Comparison of ENCODE assay signal across 13 cellular contexts in the genomic region with DNA sequence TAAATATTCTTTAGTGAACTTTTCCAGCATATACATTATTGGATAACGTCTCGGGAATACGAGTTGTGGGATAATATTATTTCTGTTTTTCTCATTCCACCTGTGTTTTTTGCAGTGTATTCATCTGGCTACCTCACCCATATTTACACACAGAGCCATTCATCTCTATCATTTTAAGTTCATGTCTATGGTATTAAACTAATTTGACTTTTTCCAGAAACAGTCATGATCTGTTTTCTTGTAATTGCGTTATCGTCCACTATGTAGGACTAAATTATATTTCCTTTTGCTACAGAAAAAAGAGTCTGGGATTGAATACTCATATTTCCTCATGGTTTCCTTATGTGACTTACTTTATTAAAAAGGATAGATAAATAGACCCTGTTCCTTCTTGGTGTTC. TPM values are rescaled to one million over a fixed set of nuclear protein-coding genes. Genes with fewer than 3 reads are reported as not detected.
DNase-seq lines count a peak whose midpoint lies in the region; ATAC-seq and TF ChIP-seq lines count a peak whose summit lies in the region.
"Had no signal": no experiment of that assay in that cellular context is flagged by ENCODE, and none has a peak within 500 bp of the region (broad histone marks: within the 10 kb centered on the region; RNA-seq: fewer than 3 reads in every experiment).

No MANE protein-coding gene starts in this region.

- no peak for TF ChIP-seq CTCF in Loucy (conservative IDR thresholded peaks at IDR 0.05; ENCODE audit: low read length)
- no peak for TF ChIP-seq CTCF in progenitor cell of endocrine pancreas (IDR thresholded peaks at IDR 0.05; ENCODE audit: unreplicated experiment)
- TF ChIP-seq CTCF in activated CD8-positive, alpha-beta T cell treated with anti-CD3 and anti-CD28 coated beads for 36 hours (IDR thresholded peaks at IDR 0.05), result no peak

- H3K27me3 Mint-ChIP-seq in activated naive CD4-positive, alpha-beta T cell treated with anti-CD3 and anti-CD28 coated beads, Interleukin-2, amount 50 U/mL, for 24 hours, result no peaks in the 10 kb centered on the region
- H3K27me3 Mint-ChIP-seq in progenitor cell of endocrine pancreas, result no peaks in the 10 kb centered on the region
- H3K27me3 Mint-ChIP-seq in activated CD8-positive, alpha-beta T cell treated with anti-CD3 and anti-CD28 coated beads for 36 hours, result no peaks in the 10 kb centered on the region

- no peak overlapping the region for H2AFZ ChIP-seq in Loucy (ENCODE audit: low read length)
- H2AFZ ChIP-seq in neuronal stem cell (ENCODE audit: low read length), result no peak overlapping the region

- peaks cover 47% of the 10 kb centered on the region for H3K79me2 ChIP-seq in Loucy (ENCODE audit: insufficient read depth, low read length)

- no peaks in the 10 kb centered on the region for H3K9me2 ChIP-seq in Loucy (replicated peaks; ENCODE audit: low read depth, low read length)

- H3K4me3 Mint-ChIP-seq in activated naive CD4-positive, alpha-beta T cell treated with anti-CD3 and anti-CD28 coated beads, Interleukin-2, amount 50 U/mL, for 24 hours, result peak overlapping the region; percentile 51
- H3K4me3 Mint-ChIP-seq in progenitor cell of endocrine pancreas (ENCODE audit: low read depth), result peak overlapping the region; percentile 82
- H3K4me3 Mint-ChIP-seq in activated CD8-positive, alpha-beta T cell treated with anti-CD3 and anti-CD28 coated beads for 36 hours, result no peak overlapping the region

- peaks cover 41% of the 10 kb centered on the region for H3K4me1 ChIP-seq in Loucy (ENCODE audit: insufficient read depth, low read length, poor library complexity, severe bottlenecking)
- H3K4me1 ChIP-seq in endocrine pancreas (ENCODE audit: control insufficient read depth, insufficient read depth, low read length), result no peaks in the 10 kb centered on the region
- peaks cover 10 to 29% of the 10 kb centered on the region in 2 donors for H3K4me1 ChIP-seq in neuronal stem cell (ENCODE audit: control insufficient read depth in 2 of 2, insufficient read depth in 1 of 2, low read depth in 1 of 2, low read length in 2 of 2)

- no peaks in the 10 kb centered on the region for H3K9me3 Mint-ChIP-seq in activated naive CD4-positive, alpha-beta T cell treated with anti-CD3 and anti-CD28 coated beads, Interleukin-2, amount 50 U/mL, for 24 hours
- no peaks in the 10 kb centered on the region for H3K9me3 Mint-ChIP-seq in progenitor cell of endocrine pancreas (ENCODE audit: low read depth)
- no peaks in the 10 kb centered on the region for H3K9me3 Mint-ChIP-seq in activated CD8-positive, alpha-beta T cell treated with anti-CD3 and anti-CD28 coated beads for 36 hours

- H3K23ac ChIP-seq in neuronal stem cell (ENCODE audit: low read depth, low read length, poor library complexity), result no peak overlapping the region

- H3K79me1 ChIP-seq in neuronal stem cell (ENCODE audit: low read depth, low read length), result peaks cover 10% of the 10 kb centered on the region

- H3K14ac ChIP-seq in neuronal stem cell (ENCODE audit: low read length), result no peak overlapping the region

- no peak overlapping the region for H2BK120ac ChIP-seq in neuronal stem cell (ENCODE audit: low read depth, low read length)

- H2BK12ac ChIP-seq in neuronal stem cell (ENCODE audit: low read length), result no peak overlapping the region

- peaks cover 57% of the 10 kb centered on the region for H3K4me1 Mint-ChIP-seq in activated naive CD4-positive, alpha-beta T cell treated with anti-CD3 and anti-CD28 coated beads, Interleukin-2, amount 50 U/mL, for 24 hours
- peaks cover 37% of the 10 kb centered on the region for H3K4me1 Mint-ChIP-seq in progenitor cell of endocrine pancreas (ENCODE audit: low read depth)
- peaks cover 42% of the 10 kb centered on the region for H3K4me1 Mint-ChIP-seq in activated CD8-positive, alpha-beta T cell treated with anti-CD3 and anti-CD28 coated beads for 36 hours (ENCODE audit: low read depth)

- H3K9ac ChIP-seq in Loucy (ENCODE audit: low read depth, low read length, poor library complexity, severe bottlenecking) (peak overlapping the region; percentile 71), endocrine pancreas (ENCODE audit: control insufficient read depth, insufficient read depth, low read length) (no peak overlapping the region), neuronal stem cell (ENCODE audit: low read depth, low read length, poor library complexity) (no peak overlapping the region)

- no peak overlapping the region for H4K8ac ChIP-seq in neuronal stem cell (ENCODE audit: low read depth, low read length)

- no peak overlapping the region for H3K4ac ChIP-seq in neuronal stem cell (ENCODE audit: low read length)

- no peak overlapping the region for H3K27ac ChIP-seq in neuronal stem cell (replicated peaks; ENCODE audit: low read length)

- H3F3A ChIP-seq in Loucy (ENCODE audit: low read depth), result no peaks in the 10 kb centered on the region; the same call in 1 of the 2 replicates

- CTCF ChIA-PET in activated CD8-positive, alpha-beta T cell treated with anti-CD3 and anti-CD28 coated beads for 36 hours (lab: Charles Lee), result no interaction called here

- H3K4me3 ChIP-seq in Loucy (ENCODE audit: low read length, poor library complexity, severe bottlenecking) (peak overlapping the region; percentile 81), endocrine pancreas (ENCODE audit: control insufficient read depth, insufficient read depth, low read length) (peak overlapping the region; percentile 44), neuronal stem cell (ENCODE audit: low read length in 2 of 2) (no peak overlapping the region)

- H3K18ac ChIP-seq in neuronal stem cell (ENCODE audit: low read length), result no peak overlapping the region

- intact Hi-C loops in activated CD8-positive, alpha-beta T cell treated with anti-CD3 and anti-CD28 coated beads for 36 hours (cut with micrococcal nuclease), result loop anchor here (5.0 kb wide), 1 partner anchor 50 kb away; no protein-coding TSS in a partner anchor

- no peaks in the 10 kb centered on the region for H3K36me3 ChIP-seq in Loucy (ENCODE audit: insufficient read depth, low read length)
- no peaks in the 10 kb centered on the region for H3K36me3 ChIP-seq in endocrine pancreas (ENCODE audit: control insufficient read depth, insufficient read depth, low read length)
- H3K36me3 ChIP-seq in neuronal stem cell (replicated peaks in 1 of 2; ENCODE audit: control insufficient read depth in 2 of 2, insufficient read depth in 2 of 2, low read length in 2 of 2), result peaks cover 1 to 4% of the 10 kb centered on the region in 2 donors

- no peak for TF ChIP-seq POLR2A in GM18505 (IDR thresholded peaks at IDR 0.05; ENCODE audit: borderline replicate concordance, extremely low read depth, insufficient read depth, insufficient read length)

- H3K4me2 ChIP-seq in Loucy (ENCODE audit: low read depth, low read length, poor library complexity, severe bottlenecking) (peak overlapping the region; percentile 96), neuronal stem cell (ENCODE audit: insufficient read depth, low read length, poor library complexity, severe bottlenecking) (no peak overlapping the region)

- no CpG with 5 or more reads among the region's 5 CpGs for WGBS in neuronal stem cell (ENCODE audit: extremely low coverage in 2 of 2, insufficient read length in 2 of 2, insufficient replicate concordance in 1 of 2), 2 donors

- no peak overlapping the region for H3K27ac Mint-ChIP-seq in activated naive CD4-positive, alpha-beta T cell treated with anti-CD3 and anti-CD28 coated beads, Interleukin-2, amount 50 U/mL, for 24 hours
- H3K27ac Mint-ChIP-seq in progenitor cell of endocrine pancreas, result peak overlapping the region; percentile 2
- no peak overlapping the region for H3K27ac Mint-ChIP-seq in activated CD8-positive, alpha-beta T cell treated with anti-CD3 and anti-CD28 coated beads for 36 hours

- no peak overlapping the region for H2BK15ac ChIP-seq in neuronal stem cell (ENCODE audit: low read length)

- ATAC-seq in activated CD8-positive, alpha-beta T cell treated with anti-CD3 and anti-CD28 coated beads for 36 hours, result no peak
- no peak for ATAC-seq in GM18505 (IDR thresholded peaks at IDR 0.05; ENCODE audit: unreplicated experiment)

- H2BK5ac ChIP-seq in neuronal stem cell (ENCODE audit: low read length), result no peak overlapping the region

- DNase-seq in activated naive CD4-positive, alpha-beta T cell treated with Interleukin-2 at 50 U/mL for 16 hours, result no peak
- DNase-seq in progenitor cell of endocrine pancreas (ENCODE audit: low spot score, unreplicated experiment), result no peak
- DNase-seq in activated CD8-positive, alpha-beta T cell treated with anti-CD3 and anti-CD28 coated beads for 36 hours, result no peak
- DNase-seq in neuronal stem cell (ENCODE audit: low spot score), result no peak
- DNase-seq: DMS79; midbrain; NCI-H526; stimulated activated CD4-positive, alpha-beta T cell treated with anti-CD3 and anti-CD28 coated beads, Interleukin-1b, Interleukin-23, amount 100 ng/mL, for 48 hours had no signal

- no peaks in the 10 kb centered on the region for H3K9me3 ChIP-seq in Loucy (ENCODE audit: insufficient read depth, low read depth, low read length)
- no peaks in the 10 kb centered on the region for H3K9me3 ChIP-seq in endocrine pancreas (ENCODE audit: control insufficient read depth, low read length)
- H3K9me3 ChIP-seq in neuronal stem cell (replicated peaks in 1 of 2; ENCODE audit: control insufficient read depth in 2 of 2, insufficient read depth in 1 of 2, low read depth in 1 of 2, low read length in 2 of 2), result peaks cover 0 to 3% of the 10 kb centered on the region in 2 donors

- H3K27me3 ChIP-seq in Loucy (ENCODE audit: insufficient read depth, low read length, poor library complexity, severe bottlenecking) (no peaks in the 10 kb centered on the region), endocrine pancreas (ENCODE audit: control insufficient read depth, insufficient read depth, low read length) (no peaks in the 10 kb centered on the region), neuronal stem cell (ENCODE audit: control insufficient read depth in 3 of 3, insufficient read depth in 3 of 3, low read depth in 1 of 3, low read length in 3 of 3) (peaks cover 0 to 22% (median 0%) of the 10 kb centered on the region in 3 experiments)
- H3K27me3 ChIP-seq: dorsolateral prefrontal cortex had no signal

- H2AK5ac ChIP-seq in neuronal stem cell (ENCODE audit: low read depth, low read length), result no peak overlapping the region

- POLR2A ChIA-PET in activated CD8-positive, alpha-beta T cell treated with anti-CD3 and anti-CD28 coated beads for 36 hours (lab: Charles Lee), result interaction anchor here (0.5 to 0.6 kb wide), 2 partner anchors 127 to 531 kb away, joined by 3 read pairs; no protein-coding TSS in a partner anchor

- no peaks in the 10 kb centered on the region for H3K36me3 Mint-ChIP-seq in activated naive CD4-positive, alpha-beta T cell treated with anti-CD3 and anti-CD28 coated beads, Interleukin-2, amount 50 U/mL, for 24 hours
- peaks cover 2% of the 10 kb centered on the region for H3K36me3 Mint-ChIP-seq in progenitor cell of endocrine pancreas (ENCODE audit: insufficient read depth)
- no peaks in the 10 kb centered on the region for H3K36me3 Mint-ChIP-seq in activated CD8-positive, alpha-beta T cell treated with anti-CD3 and anti-CD28 coated beads for 36 hours (ENCODE audit: low read depth)

- H4K91ac ChIP-seq in neuronal stem cell (ENCODE audit: low read depth, low read length, poor library complexity), result no peak overlapping the region

- H4K20me1 ChIP-seq in Loucy (ENCODE audit: insufficient read depth, low read length, poor library complexity, severe bottlenecking), result peaks cover 7% of the 10 kb centered on the region

RNA-seq across cellular contexts. Expression of gene ATP11A, which starts 2.7 kb away (rescaled TPM):
- 100 and 109 TPM in 2 replicates for total RNA-seq in progenitor cell of endocrine pancreas
- total RNA-seq in activated CD8-positive, alpha-beta T cell treated with anti-CD3 and anti-CD28 coated beads for 36 hours, result 10 to 100 TPM; 28.8 to 30.2 TPM
- polyA plus RNA-seq in neuronal stem cell (2013, experiment 1 of 2), result 22.9 TPM
- polyA plus RNA-seq in neuronal stem cell (2013, experiment 2 of 2), result 23.4 TPM

Comparison
In these comparisons a context has a peak if more than half of its experiments do, and no peak if none do; other contexts are left out.
1. H3K4me3 ChIP-seq: peak in Loucy (single experiment) and endocrine pancreas (single experiment); none in neuronal stem cell (0 of 2).